In the genomic region with DNA sequence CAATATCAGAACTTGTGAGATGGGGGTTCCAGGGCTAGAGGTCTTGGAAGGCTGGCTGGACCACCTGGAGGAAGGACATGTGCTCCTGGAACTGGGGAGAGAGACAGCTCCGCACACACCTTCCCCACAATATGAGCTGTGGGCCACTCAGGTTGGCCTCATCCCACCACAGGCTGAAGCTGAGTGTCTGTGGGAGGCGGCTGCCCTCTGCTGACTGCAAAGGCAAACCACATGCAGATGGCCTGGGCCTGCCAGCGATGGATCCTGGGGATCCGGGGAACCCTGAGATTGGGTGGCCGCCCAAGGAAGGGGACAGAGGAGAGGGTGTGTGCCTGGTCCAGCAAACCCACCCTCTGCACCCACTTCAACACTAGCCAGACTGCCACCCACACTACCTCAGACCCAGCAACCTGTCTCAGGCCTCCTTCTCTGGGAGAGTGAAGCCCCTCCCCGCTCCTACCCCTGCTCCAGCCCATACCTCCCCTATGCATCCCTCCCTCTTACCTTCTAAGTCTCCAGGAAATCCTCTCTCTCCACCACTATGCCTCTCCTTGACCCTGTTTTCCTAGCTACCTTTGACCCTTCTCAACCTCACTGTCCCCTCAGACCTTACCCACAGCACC, we compare ENCODE assay signal across 8 cellular contexts. TPM values are rescaled to one million over a fixed set of nuclear protein-coding genes. Genes with fewer than 3 reads are reported as not detected.
A peak's percentile ranks its signal among the peaks of the same experiment; 100 is the strongest.
DNase-seq lines count a peak whose midpoint lies in the region; ATAC-seq and TF ChIP-seq lines count a peak whose summit lies in the region.

No MANE protein-coding gene starts in this region.

- no peaks in the 10 kb centered on the region for H3K4me1 Mint-ChIP-seq in MCF 10A (ENCODE audit: insufficient read depth, unreplicated experiment)

- no TSS peak for BruUV-seq in MCF 10A (replicated peaks; lab: Mats Ljungman, UMichigan)

- no peak overlapping the region for H3K4me3 Mint-ChIP-seq in MCF 10A (ENCODE audit: unreplicated experiment)

- H3K27me3 ChIP-seq in WERI-Rb-1 (ENCODE audit: insufficient read depth, low read depth, severe bottlenecking) = no peaks in the 10 kb centered on the region

- intact Hi-C loops in MCF 10A (cut with micrococcal nuclease) = loop anchor here (1.0 to 5.0 kb wide), 4 partner anchors 11 to 365 kb away; no protein-coding TSS in a partner anchor

- H3K27ac ChIP-seq in WERI-Rb-1 = no peak overlapping the region

- no peak overlapping the region for H3K4me3 ChIP-seq in WERI-Rb-1 (ENCODE audit: low read depth, low read length)

- ATAC-seq in GM21367 (IDR thresholded peaks at IDR 0.05; ENCODE audit: unreplicated experiment) = no peak

- DNase-seq in NCI-H2107 treated with DMSO at 0.1 percent for 48 hours (lab: John Stamatoyannopoulos, UW; ENCODE audit: unreplicated experiment) (peak; percentile 33), NCI-H2107 (lab: John Stamatoyannopoulos, UW) (no peak), NCI-H1694 treated with DMSO at 0.1 percent for 48 hours (lab: John Stamatoyannopoulos, UW) (peak; percentile 38), WERI-Rb-1 (peak; percentile 85), MCF 10A (ENCODE audit: unreplicated experiment) (peak; percentile 62), islet precursor cell (peak; percentile 87)
- DNase-seq in stimulated activated CD4-positive, alpha-beta T cell treated with anti-CD3 and anti-CD28 coated beads, Interleukin-1b, Interleukin-23, amount 100 ng/mL, for 48 hours = peak; percentile 59

- TF ChIP-seq CTCF in WERI-Rb-1 (IDR thresholded peaks at IDR 0.05; ENCODE audit: low read depth, low read length) (peak; percentile 97), MCF 10A (IDR thresholded peaks at IDR 0.05; ENCODE audit: unreplicated experiment) (peak; percentile 91)

- no peaks in the 10 kb centered on the region for H3K36me3 Mint-ChIP-seq in MCF 10A (ENCODE audit: insufficient read depth, unreplicated experiment)

- no peaks in the 10 kb centered on the region for H3K36me3 ChIP-seq in WERI-Rb-1

- CTCF ChIA-PET in MCF 10A (lab: Yijun Ruan, JAX) = interaction anchor here (0.6 to 9.1 kb wide), 28 partner anchors 7 to 952 kb away, joined by 3 to 109 read pairs (median 4); a partner anchor contains a TSS

- no peaks in the 10 kb centered on the region for H3K9me3 Mint-ChIP-seq in MCF 10A (ENCODE audit: unreplicated experiment)

- POLR2A ChIA-PET in MCF 10A (lab: Yijun Ruan, JAX) = interaction anchor here (1.4 to 1.5 kb wide), 2 partner anchors 269 to 350 kb away, joined by 3 read pairs; no protein-coding TSS in a partner anchor

- no peaks in the 10 kb centered on the region for H3K9me3 ChIP-seq in WERI-Rb-1 (ENCODE audit: severe bottlenecking)

- H3K27me3 Mint-ChIP-seq in MCF 10A (ENCODE audit: insufficient read depth, unreplicated experiment) = no peaks in the 10 kb centered on the region

- H3K27ac Mint-ChIP-seq in MCF 10A (ENCODE audit: low read depth, unreplicated experiment) = no peak overlapping the region

RNA-seq across cellular contexts. Expression of a gene that starts 44.8 kb away (rescaled TPM):
- total RNA-seq in MCF 10A (2022) = not detected in 2 replicates
